In genomic region chr2:233141888-233142287, GRCh38 we compare ENCODE assay signal across 13 cellular contexts.
DNase-seq lines count a peak whose midpoint lies in the region; ATAC-seq lines count a peak whose summit lies in the region.
"Had no signal": no experiment of that assay in that cellular context is flagged by ENCODE, and none has a peak within 500 bp of the region (broad histone marks: within the 10 kb centered on the region; RNA-seq: fewer than 3 reads in every experiment).

No MANE protein-coding gene starts in this region.

- H3K27ac Mint-ChIP-seq in activated naive CD4-positive, alpha-beta T cell treated with anti-CD3 and anti-CD28 coated beads, Interleukin-2, amount 50 U/mL, for 24 hours, result peak overlapping the region; percentile 71
- peak overlapping the region; percentile 65 for H3K27ac Mint-ChIP-seq in activated naive CD8-positive, alpha-beta T cell treated with anti-CD3 and anti-CD28 coated beads for 36 hours
- H3K27ac Mint-ChIP-seq in stimulated activated naive CD8-positive, alpha-beta T cell treated with anti-CD3 and anti-CD28 coated beads, Interleukin-15, amount 100 ng/mL, for 72 hours, result no peak overlapping the region

- H3K36me3 Mint-ChIP-seq in activated naive CD4-positive, alpha-beta T cell treated with anti-CD3 and anti-CD28 coated beads, Interleukin-2, amount 50 U/mL, for 24 hours, result peaks cover 25% of the 10 kb centered on the region
- H3K36me3 Mint-ChIP-seq in activated naive CD8-positive, alpha-beta T cell treated with anti-CD3 and anti-CD28 coated beads for 36 hours, result peaks cover 34% of the 10 kb centered on the region

- no peaks in the 10 kb centered on the region for H3K27me3 Mint-ChIP-seq in activated naive CD4-positive, alpha-beta T cell treated with anti-CD3 and anti-CD28 coated beads, Interleukin-2, amount 50 U/mL, for 24 hours
- no peaks in the 10 kb centered on the region for H3K27me3 Mint-ChIP-seq in activated naive CD8-positive, alpha-beta T cell treated with anti-CD3 and anti-CD28 coated beads for 36 hours
- no peaks in the 10 kb centered on the region for H3K27me3 Mint-ChIP-seq in stimulated activated naive CD8-positive, alpha-beta T cell treated with anti-CD3 and anti-CD28 coated beads, Interleukin-15, amount 100 ng/mL, for 72 hours

- H3K9me3 Mint-ChIP-seq in activated naive CD4-positive, alpha-beta T cell treated with anti-CD3 and anti-CD28 coated beads, Interleukin-2, amount 50 U/mL, for 24 hours, result no peaks in the 10 kb centered on the region
- no peaks in the 10 kb centered on the region for H3K9me3 Mint-ChIP-seq in activated naive CD8-positive, alpha-beta T cell treated with anti-CD3 and anti-CD28 coated beads for 36 hours
- peaks cover 8 to 9% of the 10 kb centered on the region in 2 donors for H3K9me3 Mint-ChIP-seq in stimulated activated naive CD8-positive, alpha-beta T cell treated with anti-CD3 and anti-CD28 coated beads, Interleukin-15, amount 100 ng/mL, for 72 hours

- H3K4me1 Mint-ChIP-seq in activated naive CD4-positive, alpha-beta T cell treated with anti-CD3 and anti-CD28 coated beads, Interleukin-2, amount 50 U/mL, for 24 hours, result peaks cover 29% of the 10 kb centered on the region
- H3K4me1 Mint-ChIP-seq in activated naive CD8-positive, alpha-beta T cell treated with anti-CD3 and anti-CD28 coated beads for 36 hours, result peaks cover 29% of the 10 kb centered on the region
- peaks cover 54% of the 10 kb centered on the region for H3K4me1 Mint-ChIP-seq in stimulated activated naive CD8-positive, alpha-beta T cell treated with anti-CD3 and anti-CD28 coated beads, Interleukin-15, amount 100 ng/mL, for 72 hours

- no peak for DNase-seq in activated naive CD4-positive, alpha-beta T cell treated with anti-CD3 and anti-CD28 coated beads, Interleukin-2, amount 50 U/mL, for 16 hours
- DNase-seq in activated naive CD8-positive, alpha-beta T cell treated with anti-CD3 and anti-CD28 coated beads for 36 hours, result no peak
- no peak for DNase-seq in stimulated activated naive CD8-positive, alpha-beta T cell treated with anti-CD3 and anti-CD28 coated beads, Interleukin-15, amount 100 ng/mL, for 72 hours
- DNase-seq in NCI-H1436 (lab: John Stamatoyannopoulos, UW) (no peak), OCI-M2 (lab: John Stamatoyannopoulos, UW; ENCODE audit: unreplicated experiment) (no peak)
- DNase-seq: activated T-cell treated with anti-CD3 and anti-CD28 coated beads, Interleukin-2, amount 50 U/mL, for 1 hour; brain microvascular endothelial cell; DMS79; effector CD8-positive, alpha-beta T cell; stimulated activated CD8-positive, alpha-beta memory T cell treated with anti-CD3 and anti-CD28 coated beads, Interleukin-4, amount 100 ng/mL, for 48 hours had no signal

- H3K4me3 Mint-ChIP-seq in activated naive CD4-positive, alpha-beta T cell treated with anti-CD3 and anti-CD28 coated beads, Interleukin-2, amount 50 U/mL, for 24 hours, result no peak overlapping the region
- no peak overlapping the region for H3K4me3 Mint-ChIP-seq in activated naive CD8-positive, alpha-beta T cell treated with anti-CD3 and anti-CD28 coated beads for 36 hours
- H3K4me3 Mint-ChIP-seq in stimulated activated naive CD8-positive, alpha-beta T cell treated with anti-CD3 and anti-CD28 coated beads, Interleukin-15, amount 100 ng/mL, for 72 hours, result peak overlapping the region; percentile 40 to 49

- ATAC-seq in HG03439 (IDR thresholded peaks at IDR 0.05; ENCODE audit: unreplicated experiment), result peak; percentile 15
- peak; percentile 19 for ATAC-seq in stimulated activated naive CD8-positive, alpha-beta T cell treated with anti-CD3 and anti-CD28 coated beads, Interleukin-15, amount 100 ng/mL, for 72 hours
- no peak for ATAC-seq in HG02981 (IDR thresholded peaks at IDR 0.05; ENCODE audit: unreplicated experiment)

Comparison
In these comparisons a context has a peak if more than half of its experiments do, and no peak if none do; other contexts are left out.
1. H3K27ac Mint-ChIP-seq: peak in activated naive CD4-positive, alpha-beta T cell treated with anti-CD3 and anti-CD28 coated beads, Interleukin-2, amount 50 U/mL, for 24 hours (single experiment) and activated naive CD8-positive, alpha-beta T cell treated with anti-CD3 and anti-CD28 coated beads for 36 hours (single experiment); none in stimulated activated naive CD8-positive, alpha-beta T cell treated with anti-CD3 and anti-CD28 coated beads, Interleukin-15, amount 100 ng/mL, for 72 hours (0 of 2).
2. H3K4me3 Mint-ChIP-seq: peak in stimulated activated naive CD8-positive, alpha-beta T cell treated with anti-CD3 and anti-CD28 coated beads, Interleukin-15, amount 100 ng/mL, for 72 hours (2 of 2); none in activated naive CD4-positive, alpha-beta T cell treated with anti-CD3 and anti-CD28 coated beads, Interleukin-2, amount 50 U/mL, for 24 hours (single experiment) and activated naive CD8-positive, alpha-beta T cell treated with anti-CD3 and anti-CD28 coated beads for 36 hours (single experiment).